ENCODE assay signal across 11 cellular contexts in the genomic region with DNA sequence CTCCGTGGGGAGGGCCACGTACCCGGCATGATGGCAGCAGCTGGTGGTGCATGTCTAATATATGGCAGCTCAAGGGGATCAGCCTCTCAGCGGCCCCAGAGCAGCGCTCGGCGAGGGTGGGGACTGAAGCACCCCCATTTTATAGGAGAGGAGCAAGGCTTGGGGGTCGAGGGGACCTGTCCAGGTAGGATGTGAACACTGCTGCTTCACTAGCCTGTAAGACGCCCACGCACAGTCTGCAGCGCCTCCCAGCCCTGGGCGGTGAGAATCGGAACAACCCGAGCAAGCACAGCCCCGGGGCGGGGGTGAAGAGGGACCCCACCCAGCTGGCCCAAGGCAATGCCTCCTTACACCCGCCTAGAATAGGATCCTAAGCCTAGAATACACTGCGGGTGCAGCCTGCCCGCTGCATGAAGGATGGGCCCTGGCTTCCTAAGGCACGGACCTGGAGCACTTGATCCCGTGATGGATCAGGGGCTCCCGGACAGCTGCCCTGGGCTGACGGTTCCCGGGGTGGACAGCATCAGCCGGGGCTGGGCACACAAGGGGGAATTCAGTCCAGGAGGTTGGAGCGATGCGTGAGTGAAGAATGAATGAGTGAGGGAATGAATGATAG. TPM values are rescaled to one million over a fixed set of nuclear protein-coding genes. Genes with fewer than 3 reads are reported as not detected.
DNase-seq lines count a peak whose midpoint lies in the region; ATAC-seq and TF ChIP-seq lines count a peak whose summit lies in the region.
"Had no signal": no experiment of that assay in that cellular context is flagged by ENCODE, and none has a peak within 500 bp of the region (broad histone marks: within the 10 kb centered on the region; RNA-seq: fewer than 3 reads in every experiment).

No MANE protein-coding gene starts in this region.

- H4K20me1 ChIP-seq in fibroblast of lung (ENCODE audit: control insufficient read depth, extremely low read depth, insufficient read depth, low read length): no peaks in the 10 kb centered on the region

- no peak overlapping the region for H3K9ac ChIP-seq in fibroblast of lung (ENCODE audit: insufficient read depth, low read length)

- H3K4me2 ChIP-seq in fibroblast of lung (ENCODE audit: extremely low read depth, insufficient read depth, low read length): no peak overlapping the region

- in situ Hi-C loops in gastrocnemius medialis (cut with MboI; ENCODE audit: low sequenced_read_pairs in 4 of 4): no loop called here

- no peaks in the 10 kb centered on the region for H3K79me2 ChIP-seq in fibroblast of lung (ENCODE audit: control insufficient read depth, insufficient read depth, low read length)

- no peak overlapping the region for H3K27ac ChIP-seq in fibroblast of lung (ENCODE audit: insufficient read depth, low read length)
- H3K27ac ChIP-seq in psoas muscle: no peak overlapping the region
- H3K27ac ChIP-seq in gastrocnemius medialis: no peak overlapping the region

- no peaks in the 10 kb centered on the region for H3K4me1 ChIP-seq in fibroblast of lung (ENCODE audit: control insufficient read depth, extremely low read depth, insufficient read depth, low read length)
- no peaks in the 10 kb centered on the region for H3K4me1 ChIP-seq in psoas muscle
- no peaks in the 10 kb centered on the region for H3K4me1 ChIP-seq in gastrocnemius medialis

- TF ChIP-seq CTCF in fibroblast of lung (conservative IDR thresholded peaks at IDR 0.05 in 1 of 2, IDR thresholded peaks at IDR 0.05 in 1 of 2; ENCODE audit: low read depth in 1 of 2, low read length in 2 of 2) (peak; percentile 5 to 7), psoas muscle (IDR thresholded peaks at IDR 0.05) (peak; percentile 24), gastrocnemius medialis (IDR thresholded peaks at IDR 0.05 in 4 of 5, conservative IDR thresholded peaks at IDR 0.05 in 1 of 5) (peak in 1 of 5 experiments; percentile 9)

- no peak for ATAC-seq in psoas muscle
- no peak for ATAC-seq in gastrocnemius medialis

- WGBS in psoas muscle, 3 donors: 14 to 16% (median 14%) methylated on average over 27 of the region's 27 CpGs

- H3K4me3 ChIP-seq in MG63: no peak overlapping the region
- H3K4me3 ChIP-seq in fibroblast of lung (replicated peaks in 1 of 4; ENCODE audit: control extremely low read depth in 1 of 4, insufficient read depth in 1 of 4, low read depth in 3 of 4, low read length in 4 of 4): no peak overlapping the region
- no peak overlapping the region for H3K4me3 ChIP-seq in psoas muscle
- H3K4me3 ChIP-seq in gastrocnemius medialis: no peak overlapping the region

- H3K36me3 ChIP-seq in MG63 (no peaks in the 10 kb centered on the region), fibroblast of lung (ENCODE audit: control insufficient read depth, insufficient read depth, low read length) (no peaks in the 10 kb centered on the region), psoas muscle (ENCODE audit: insufficient read depth in 1 of 2, low read depth in 1 of 2) (no peaks in the 10 kb centered on the region), gastrocnemius medialis (no peaks in the 10 kb centered on the region)

- no peak for TF ChIP-seq POLR2A in gastrocnemius medialis (IDR thresholded peaks at IDR 0.05)

- H2AFZ ChIP-seq in fibroblast of lung (ENCODE audit: low read length): no peak overlapping the region

- intact Hi-C loops in psoas muscle (cut with DNase I) (no loop called here), gastrocnemius medialis (cut with DNase I; ENCODE audit: low total_unique reads) (no loop called here)

- DNase-seq in NCI-H2227 (lab: John Stamatoyannopoulos, UW; ENCODE audit: unreplicated experiment) (peak; percentile 42), NCI-H2227 treated with DMSO at 0.1 percent for 48 hours (lab: John Stamatoyannopoulos, UW) (no peak), MG63 (peak; percentile 17), fibroblast of lung (ENCODE audit: low read depth in 2 of 2) (no peak), psoas muscle (no peak), GOT3 (lab: John Stamatoyannopoulos, UW) (no peak), gastrocnemius medialis (no peak), hepatic stellate cell (ENCODE audit: low spot score) (no peak)
- DNase-seq: activated B cell treated with CpG ODN at 0.5 μM for 24 hours, occipital lobe had no signal

- H3K27me3 ChIP-seq in MG63 (no peaks in the 10 kb centered on the region), fibroblast of lung (ENCODE audit: control insufficient read depth, insufficient read depth, low read length) (no peaks in the 10 kb centered on the region), psoas muscle (ENCODE audit: insufficient read depth in 3 of 3, low read length in 2 of 3) (peaks cover 0 to 38% (median 9%) of the 10 kb centered on the region in 3 donors), gastrocnemius medialis (peaks cover 27 to 37% (median 33%) of the 10 kb centered on the region in 3 donors)

- H3K9me3 ChIP-seq in MG63 (no peaks in the 10 kb centered on the region), fibroblast of lung (ENCODE audit: control insufficient read depth, insufficient read depth, low read depth, low read length) (no peaks in the 10 kb centered on the region), psoas muscle (no peaks in the 10 kb centered on the region), gastrocnemius medialis (no peaks in the 10 kb centered on the region)

RNA-seq across cellular contexts. Expression of gene ADRA2C, which starts 17.6 kb away (rescaled TPM):
- 2.3 and 7.8 TPM in 2 replicates for total RNA-seq in MG63 (2014; rRNA removed; shearing (Covaris generic); ENCODE audit: low replicate concordance)
- total RNA-seq in fibroblast of lung (0.26 and 0.33 TPM in 2 replicates), psoas muscle (1 to 10 TPM; 3.5 to 5.0 (median 4.4) TPM), gastrocnemius medialis (1 to 10 TPM; 2.5 to 7.9 (median 4.8) TPM)
- polyA plus RNA-seq in fibroblast of lung (0.12 and 0.30 TPM in 2 replicates), psoas muscle (1 to 10 TPM; 1.8 to 3.8 (median 2.0) TPM)
- polyA plus RNA-seq in fibroblast of lung (2012): 0.32 and 0.87 TPM in 2 replicates
- polyA minus RNA-seq in fibroblast of lung (ENCODE audit: low replicate concordance): 0.15 and 0.20 TPM in 2 replicates
- total RNA-seq: activated B cell treated with CpG ODN at 0.5 μM for 24 hours had no signal
- polyA plus RNA-seq: IgD-negative memory B cell had no signal

Comparison
In these comparisons a context has a peak if more than half of its experiments do, and no peak if none do; other contexts are left out.
1. DNase-seq: peak in NCI-H2227 (single experiment) and MG63 (single experiment); none in NCI-H2227 treated with DMSO at 0.1 percent for 48 hours (single experiment), fibroblast of lung (0 of 2), psoas muscle (0 of 2), GOT3 (single experiment), gastrocnemius medialis (0 of 2) and hepatic stellate cell (single experiment).